In genomic region chr18:71784777-71785176, GRCh38 we compare ENCODE assay signal across 9 cellular contexts.
DNase-seq lines count a peak whose midpoint lies in the region; ATAC-seq and TF ChIP-seq lines count a peak whose summit lies in the region.
"Had no signal": no experiment of that assay in that cellular context is flagged by ENCODE, and none has a peak within 500 bp of the region (broad histone marks: within the 10 kb centered on the region; RNA-seq: fewer than 3 reads in every experiment).

No MANE protein-coding gene starts in this region.

- H3K4me1 Mint-ChIP-seq in natural killer cell treated with Interleukin-12 subunit alpha and Interleukin-12 subunit beta and Interleukin-15 and Interleukin-18, amount 100 ng/mL, for 72 hours (ENCODE audit: low read depth in 2 of 2): no peaks in the 10 kb centered on the region

- DNase-seq in NB4 (ENCODE audit: low read depth): peak; percentile 41
- DNase-seq in epithelial cell of proximal tubule (ENCODE audit: low read depth): peak; percentile 4
- DNase-seq in natural killer cell treated with Interleukin-12 subunit alpha and Interleukin-12 subunit beta and Interleukin-15 and Interleukin-18, amount 100 ng/mL, for 72 hours (ENCODE audit: low spot score): no peak
- DNase-seq in MV-4-11 (lab: John Stamatoyannopoulos, UW): no peak
- DNase-seq: stomach had no signal

- ATAC-seq in GM21360 (IDR thresholded peaks at IDR 0.05; ENCODE audit: unreplicated experiment): peak; percentile 63
- no peak for ATAC-seq in natural killer cell treated with Interleukin-12 subunit alpha and Interleukin-12 subunit beta and Interleukin-15 and Interleukin-18, amount 100 ng/mL, for 72 hours
- ATAC-seq in HG03469 (IDR thresholded peaks at IDR 0.05; ENCODE audit: unreplicated experiment): no peak
- ATAC-seq in HG03521 (IDR thresholded peaks at IDR 0.05; ENCODE audit: unreplicated experiment): no peak

- no peak for TF ChIP-seq POLR2A in NB4 (IDR thresholded peaks at IDR 0.05; ENCODE audit: extremely low read depth, insufficient read length)

- H3K27ac ChIP-seq in C4-2B: no peak overlapping the region
- H3K27ac ChIP-seq: stomach had no signal

- no peak overlapping the region for H3K4me3 Mint-ChIP-seq in natural killer cell treated with Interleukin-12 subunit alpha and Interleukin-12 subunit beta and Interleukin-15 and Interleukin-18, amount 100 ng/mL, for 72 hours

- H3K27ac Mint-ChIP-seq in natural killer cell treated with Interleukin-12 subunit alpha and Interleukin-12 subunit beta and Interleukin-15 and Interleukin-18, amount 100 ng/mL, for 72 hours: no peak overlapping the region

- no peaks in the 10 kb centered on the region for H3K36me3 Mint-ChIP-seq in natural killer cell treated with Interleukin-12 subunit alpha and Interleukin-12 subunit beta and Interleukin-15 and Interleukin-18, amount 100 ng/mL, for 72 hours

- H3K4me3 ChIP-seq in NB4 (ENCODE audit: low read depth, low read length) (no peak overlapping the region), epithelial cell of proximal tubule (ENCODE audit: low read depth, low read length) (no peak overlapping the region)
- H3K4me3 ChIP-seq: stomach had no signal

- no peaks in the 10 kb centered on the region for H3K27me3 Mint-ChIP-seq in natural killer cell treated with Interleukin-12 subunit alpha and Interleukin-12 subunit beta and Interleukin-15 and Interleukin-18, amount 100 ng/mL, for 72 hours

- peaks cover 5% of the 10 kb centered on the region for H3K9me3 Mint-ChIP-seq in natural killer cell treated with Interleukin-12 subunit alpha and Interleukin-12 subunit beta and Interleukin-15 and Interleukin-18, amount 100 ng/mL, for 72 hours

- TF ChIP-seq CTCF in C4-2B (conservative IDR thresholded peaks at IDR 0.05): peak; percentile 64
- peak; percentile 56 for TF ChIP-seq CTCF in NB4 (IDR thresholded peaks at IDR 0.05; ENCODE audit: low read depth, low read length)
- peak; percentile 75 for TF ChIP-seq CTCF in epithelial cell of proximal tubule (conservative IDR thresholded peaks at IDR 0.05; ENCODE audit: low read depth, low read length)

Comparison
In these comparisons a context has a peak if more than half of its experiments do, and no peak if none do; other contexts are left out.
1. DNase-seq: peak in NB4 (single experiment) and epithelial cell of proximal tubule (single experiment); none in natural killer cell treated with Interleukin-12 subunit alpha and Interleukin-12 subunit beta and Interleukin-15 and Interleukin-18, amount 100 ng/mL, for 72 hours (single experiment) and MV-4-11 (single experiment).
2. Peak in every context shown above with its lines, with median percentiles within 50 percentile points of each other: CTCF ChIP-seq.